Comparison of ENCODE assay signal across 1 cellular context in the genomic region with DNA sequence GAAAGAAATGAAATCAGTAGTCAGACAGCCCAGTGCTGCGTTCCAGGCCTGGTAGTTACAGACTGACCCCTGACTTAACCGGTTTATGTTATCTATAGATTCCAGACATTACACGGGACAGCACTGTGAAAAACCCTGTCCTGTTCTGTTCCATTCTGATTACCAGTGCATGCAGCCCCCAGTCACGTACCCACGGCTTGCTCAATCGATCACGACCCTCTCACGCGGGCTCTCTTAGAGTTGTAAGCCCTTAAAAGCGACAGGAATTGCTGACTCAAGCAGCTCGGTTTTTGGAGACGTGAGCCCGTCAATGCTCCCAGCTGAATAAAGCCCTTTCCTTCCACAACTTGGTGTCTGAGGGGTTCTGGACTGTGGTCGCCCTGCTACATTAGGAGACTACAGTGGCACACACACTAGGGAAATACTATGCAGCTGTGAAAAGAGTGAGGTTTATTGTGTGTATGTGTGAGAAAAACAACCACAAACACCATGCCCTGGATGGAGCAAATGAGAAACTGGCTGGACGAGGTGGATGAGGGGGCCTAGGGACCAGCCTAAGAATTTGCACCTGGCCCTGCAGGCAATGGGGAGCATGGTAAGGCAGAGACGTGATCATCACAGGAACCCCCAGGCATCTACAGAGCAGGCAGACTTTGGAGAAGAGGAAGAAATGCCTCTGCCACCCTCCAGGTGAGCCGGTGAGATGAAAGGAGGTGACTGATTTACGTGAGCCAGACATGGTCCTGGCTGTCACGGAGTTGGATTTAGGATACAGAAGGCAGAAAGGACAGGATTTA.
TF ChIP-seq lines count a peak whose summit lies in the region.

No MANE protein-coding gene starts in this region.

TF ChIP-seq in K562, 482 proteins besides CTCF, POLR2A, EP300 and RAD21 (continues in another document):
- TF ChIP-seq POU5F1 (IDR thresholded peaks at IDR 0.05; ENCODE audit: borderline replicate concordance, low read depth, low read length, partially characterized antibody) (no peak), SOX6 (IDR thresholded peaks at IDR 0.05) (peak; percentile 91), ARID1B (IDR thresholded peaks at IDR 0.05) (peak; percentile 99), HNRNPL (IDR thresholded peaks at IDR 0.05; ENCODE audit: low read depth, low read length) (no peak), NCOA4 (IDR thresholded peaks at IDR 0.05; ENCODE audit: partially characterized antibody) (no peak), IFI16 (CRISPR knock-in tag; IDR thresholded peaks at IDR 0.05) (no peak), ZNF23 (CRISPR knock-in tag; IDR thresholded peaks at IDR 0.05) (no peak), ARNT (IDR thresholded peaks at IDR 0.05) (peak; percentile 99), NR2F6 (CRISPR knock-in tag; IDR thresholded peaks at IDR 0.05) (no peak), DACH1 (IDR thresholded peaks at IDR 0.05; ENCODE audit: partially characterized antibody) (no peak), FOXM1 (IDR thresholded peaks at IDR 0.05; ENCODE audit: low read depth) (peak; percentile 90), FOXM1 (CRISPR knock-in tag; IDR thresholded peaks at IDR 0.05; ENCODE audit: low read depth) (no peak), ERF (CRISPR knock-in tag; IDR thresholded peaks at IDR 0.05) (peak; percentile 28; the same call in 1 of the 2 replicates), ZBTB8A (IDR thresholded peaks at IDR 0.05; ENCODE audit: partially characterized antibody) (no peak), NBN (IDR thresholded peaks at IDR 0.05; ENCODE audit: low read depth) (peak; percentile 91), HDAC3 (IDR thresholded peaks at IDR 0.05; ENCODE audit: borderline replicate concordance, partially characterized antibody) (no peak), KHSRP (IDR thresholded peaks at IDR 0.05) (no peak), TCF3 (CRISPR knock-in tag; IDR thresholded peaks at IDR 0.05) (peak; percentile 98), FOXA1 (IDR thresholded peaks at IDR 0.05; ENCODE audit: borderline replicate concordance) (no peak), LEF1 (IDR thresholded peaks at IDR 0.05) (peak; percentile 89), HEY1 (CRISPR knock-in tag; IDR thresholded peaks at IDR 0.05; ENCODE audit: borderline replicate concordance) (no peak), PHB (CRISPR knock-in tag; IDR thresholded peaks at IDR 0.05) (no peak), MAFK (IDR thresholded peaks at IDR 0.05; ENCODE audit: low read length) (peak; percentile 76), HOXB6 (CRISPR knock-in tag; IDR thresholded peaks at IDR 0.05; ENCODE audit: borderline replicate concordance) (no peak), TCF7 (IDR thresholded peaks at IDR 0.05; ENCODE audit: borderline replicate concordance) (peak; percentile 59; the same call in 1 of the 2 replicates), KAT2B (IDR thresholded peaks at IDR 0.05; ENCODE audit: low read depth, low read length) (no peak), PHTF2 (CRISPR knock-in tag; IDR thresholded peaks at IDR 0.05) (no peak), TOE1 (IDR thresholded peaks at IDR 0.05; ENCODE audit: borderline replicate concordance) (peak; percentile 79), TOE1 (CRISPR knock-in tag; IDR thresholded peaks at IDR 0.05; ENCODE audit: borderline replicate concordance, low read depth) (no peak), TEAD1 (CRISPR knock-in tag; IDR thresholded peaks at IDR 0.05) (peak; percentile 65 to 87; a peak in 3 of 4 replicates), MXI1 (IDR thresholded peaks at IDR 0.05; ENCODE audit: low read depth, low read length) (no peak), NFRKB (IDR thresholded peaks at IDR 0.05; ENCODE audit: low read depth) (peak; percentile 84), SRSF1 (IDR thresholded peaks at IDR 0.05; ENCODE audit: low read depth, low read length) (no peak), ETV1 (tag; conservative IDR thresholded peaks at IDR 0.05; ENCODE audit: low read depth) (no peak)
- TF ChIP-seq, protein P1, sequence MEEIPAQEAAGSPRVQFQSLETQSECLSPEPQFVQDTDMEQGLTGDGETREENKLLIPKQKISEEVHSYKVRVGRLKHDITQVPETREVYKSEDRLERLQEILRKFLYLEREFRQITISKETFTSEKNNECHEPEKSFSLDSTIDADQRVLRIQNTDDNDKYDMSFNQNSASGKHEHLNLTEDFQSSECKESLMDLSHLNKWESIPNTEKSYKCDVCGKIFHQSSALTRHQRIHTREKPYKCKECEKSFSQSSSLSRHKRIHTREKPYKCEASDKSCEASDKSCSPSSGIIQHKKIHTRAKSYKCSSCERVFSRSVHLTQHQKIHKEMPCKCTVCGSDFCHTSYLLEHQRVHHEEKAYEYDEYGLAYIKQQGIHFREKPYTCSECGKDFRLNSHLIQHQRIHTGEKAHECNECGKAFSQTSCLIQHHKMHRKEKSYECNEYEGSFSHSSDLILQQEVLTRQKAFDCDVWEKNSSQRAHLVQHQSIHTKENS (CRISPR knock-in tag; IDR thresholded peaks at IDR 0.05): no peak
- TF ChIP-seq, protein P2, sequence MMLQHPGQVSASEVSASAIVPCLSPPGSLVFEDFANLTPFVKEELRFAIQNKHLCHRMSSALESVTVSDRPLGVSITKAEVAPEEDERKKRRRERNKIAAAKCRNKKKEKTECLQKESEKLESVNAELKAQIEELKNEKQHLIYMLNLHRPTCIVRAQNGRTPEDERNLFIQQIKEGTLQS (IDR thresholded peaks at IDR 0.05): peak; percentile 48
- TF ChIP-seq, protein P2 (CRISPR knock-in tag; conservative IDR thresholded peaks at IDR 0.05): no peak
- TF ChIP-seq, protein P3, sequence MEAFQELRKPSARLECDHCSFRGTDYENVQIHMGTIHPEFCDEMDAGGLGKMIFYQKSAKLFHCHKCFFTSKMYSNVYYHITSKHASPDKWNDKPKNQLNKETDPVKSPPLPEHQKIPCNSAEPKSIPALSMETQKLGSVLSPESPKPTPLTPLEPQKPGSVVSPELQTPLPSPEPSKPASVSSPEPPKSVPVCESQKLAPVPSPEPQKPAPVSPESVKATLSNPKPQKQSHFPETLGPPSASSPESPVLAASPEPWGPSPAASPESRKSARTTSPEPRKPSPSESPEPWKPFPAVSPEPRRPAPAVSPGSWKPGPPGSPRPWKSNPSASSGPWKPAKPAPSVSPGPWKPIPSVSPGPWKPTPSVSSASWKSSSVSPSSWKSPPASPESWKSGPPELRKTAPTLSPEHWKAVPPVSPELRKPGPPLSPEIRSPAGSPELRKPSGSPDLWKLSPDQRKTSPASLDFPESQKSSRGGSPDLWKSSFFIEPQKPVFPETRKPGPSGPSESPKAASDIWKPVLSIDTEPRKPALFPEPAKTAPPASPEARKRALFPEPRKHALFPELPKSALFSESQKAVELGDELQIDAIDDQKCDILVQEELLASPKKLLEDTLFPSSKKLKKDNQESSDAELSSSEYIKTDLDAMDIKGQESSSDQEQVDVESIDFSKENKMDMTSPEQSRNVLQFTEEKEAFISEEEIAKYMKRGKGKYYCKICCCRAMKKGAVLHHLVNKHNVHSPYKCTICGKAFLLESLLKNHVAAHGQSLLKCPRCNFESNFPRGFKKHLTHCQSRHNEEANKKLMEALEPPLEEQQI (IDR thresholded peaks at IDR 0.05): no peak
- TF ChIP-seq, protein P4, sequence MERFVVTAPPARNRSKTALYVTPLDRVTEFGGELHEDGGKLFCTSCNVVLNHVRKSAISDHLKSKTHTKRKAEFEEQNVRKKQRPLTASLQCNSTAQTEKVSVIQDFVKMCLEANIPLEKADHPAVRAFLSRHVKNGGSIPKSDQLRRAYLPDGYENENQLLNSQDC (CRISPR knock-in tag; IDR thresholded peaks at IDR 0.05): no peak
- TF ChIP-seq, protein P5, sequence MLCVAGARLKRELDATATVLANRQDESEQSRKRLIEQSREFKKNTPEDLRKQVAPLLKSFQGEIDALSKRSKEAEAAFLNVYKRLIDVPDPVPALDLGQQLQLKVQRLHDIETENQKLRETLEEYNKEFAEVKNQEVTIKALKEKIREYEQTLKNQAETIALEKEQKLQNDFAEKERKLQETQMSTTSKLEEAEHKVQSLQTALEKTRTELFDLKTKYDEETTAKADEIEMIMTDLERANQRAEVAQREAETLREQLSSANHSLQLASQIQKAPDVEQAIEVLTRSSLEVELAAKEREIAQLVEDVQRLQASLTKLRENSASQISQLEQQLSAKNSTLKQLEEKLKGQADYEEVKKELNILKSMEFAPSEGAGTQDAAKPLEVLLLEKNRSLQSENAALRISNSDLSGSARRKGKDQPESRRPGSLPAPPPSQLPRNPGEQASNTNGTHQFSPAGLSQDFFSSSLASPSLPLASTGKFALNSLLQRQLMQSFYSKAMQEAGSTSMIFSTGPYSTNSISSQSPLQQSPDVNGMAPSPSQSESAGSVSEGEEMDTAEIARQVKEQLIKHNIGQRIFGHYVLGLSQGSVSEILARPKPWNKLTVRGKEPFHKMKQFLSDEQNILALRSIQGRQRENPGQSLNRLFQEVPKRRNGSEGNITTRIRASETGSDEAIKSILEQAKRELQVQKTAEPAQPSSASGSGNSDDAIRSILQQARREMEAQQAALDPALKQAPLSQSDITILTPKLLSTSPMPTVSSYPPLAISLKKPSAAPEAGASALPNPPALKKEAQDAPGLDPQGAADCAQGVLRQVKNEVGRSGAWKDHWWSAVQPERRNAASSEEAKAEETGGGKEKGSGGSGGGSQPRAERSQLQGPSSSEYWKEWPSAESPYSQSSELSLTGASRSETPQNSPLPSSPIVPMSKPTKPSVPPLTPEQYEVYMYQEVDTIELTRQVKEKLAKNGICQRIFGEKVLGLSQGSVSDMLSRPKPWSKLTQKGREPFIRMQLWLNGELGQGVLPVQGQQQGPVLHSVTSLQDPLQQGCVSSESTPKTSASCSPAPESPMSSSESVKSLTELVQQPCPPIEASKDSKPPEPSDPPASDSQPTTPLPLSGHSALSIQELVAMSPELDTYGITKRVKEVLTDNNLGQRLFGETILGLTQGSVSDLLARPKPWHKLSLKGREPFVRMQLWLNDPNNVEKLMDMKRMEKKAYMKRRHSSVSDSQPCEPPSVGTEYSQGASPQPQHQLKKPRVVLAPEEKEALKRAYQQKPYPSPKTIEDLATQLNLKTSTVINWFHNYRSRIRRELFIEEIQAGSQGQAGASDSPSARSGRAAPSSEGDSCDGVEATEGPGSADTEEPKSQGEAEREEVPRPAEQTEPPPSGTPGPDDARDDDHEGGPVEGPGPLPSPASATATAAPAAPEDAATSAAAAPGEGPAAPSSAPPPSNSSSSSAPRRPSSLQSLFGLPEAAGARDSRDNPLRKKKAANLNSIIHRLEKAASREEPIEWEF (CRISPR knock-in tag; IDR thresholded peaks at IDR 0.05): peak; percentile 93
- TF ChIP-seq, protein P6, sequence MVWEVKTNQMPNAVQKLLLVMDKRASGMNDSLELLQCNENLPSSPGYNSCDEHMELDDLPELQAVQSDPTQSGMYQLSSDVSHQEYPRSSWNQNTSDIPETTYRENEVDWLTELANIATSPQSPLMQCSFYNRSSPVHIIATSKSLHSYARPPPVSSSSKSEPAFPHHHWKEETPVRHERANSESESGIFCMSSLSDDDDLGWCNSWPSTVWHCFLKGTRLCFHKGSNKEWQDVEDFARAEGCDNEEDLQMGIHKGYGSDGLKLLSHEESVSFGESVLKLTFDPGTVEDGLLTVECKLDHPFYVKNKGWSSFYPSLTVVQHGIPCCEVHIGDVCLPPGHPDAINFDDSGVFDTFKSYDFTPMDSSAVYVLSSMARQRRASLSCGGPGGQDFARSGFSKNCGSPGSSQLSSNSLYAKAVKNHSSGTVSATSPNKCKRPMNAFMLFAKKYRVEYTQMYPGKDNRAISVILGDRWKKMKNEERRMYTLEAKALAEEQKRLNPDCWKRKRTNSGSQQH (CRISPR knock-in tag; IDR thresholded peaks at IDR 0.05): no peak
- TF ChIP-seq, protein P7, sequence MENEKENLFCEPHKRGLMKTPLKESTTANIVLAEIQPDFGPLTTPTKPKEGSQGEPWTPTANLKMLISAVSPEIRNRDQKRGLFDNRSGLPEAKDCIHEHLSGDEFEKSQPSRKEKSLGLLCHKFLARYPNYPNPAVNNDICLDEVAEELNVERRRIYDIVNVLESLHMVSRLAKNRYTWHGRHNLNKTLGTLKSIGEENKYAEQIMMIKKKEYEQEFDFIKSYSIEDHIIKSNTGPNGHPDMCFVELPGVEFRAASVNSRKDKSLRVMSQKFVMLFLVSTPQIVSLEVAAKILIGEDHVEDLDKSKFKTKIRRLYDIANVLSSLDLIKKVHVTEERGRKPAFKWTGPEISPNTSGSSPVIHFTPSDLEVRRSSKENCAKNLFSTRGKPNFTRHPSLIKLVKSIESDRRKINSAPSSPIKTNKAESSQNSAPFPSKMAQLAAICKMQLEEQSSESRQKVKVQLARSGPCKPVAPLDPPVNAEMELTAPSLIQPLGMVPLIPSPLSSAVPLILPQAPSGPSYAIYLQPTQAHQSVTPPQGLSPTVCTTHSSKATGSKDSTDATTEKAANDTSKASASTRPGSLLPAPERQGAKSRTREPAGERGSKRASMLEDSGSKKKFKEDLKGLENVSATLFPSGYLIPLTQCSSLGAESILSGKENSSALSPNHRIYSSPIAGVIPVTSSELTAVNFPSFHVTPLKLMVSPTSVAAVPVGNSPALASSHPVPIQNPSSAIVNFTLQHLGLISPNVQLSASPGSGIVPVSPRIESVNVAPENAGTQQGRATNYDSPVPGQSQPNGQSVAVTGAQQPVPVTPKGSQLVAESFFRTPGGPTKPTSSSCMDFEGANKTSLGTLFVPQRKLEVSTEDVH (IDR thresholded peaks at IDR 0.05; ENCODE audit: low read depth, partially characterized antibody): peak; percentile 39
- TF ChIP-seq, protein P8, sequence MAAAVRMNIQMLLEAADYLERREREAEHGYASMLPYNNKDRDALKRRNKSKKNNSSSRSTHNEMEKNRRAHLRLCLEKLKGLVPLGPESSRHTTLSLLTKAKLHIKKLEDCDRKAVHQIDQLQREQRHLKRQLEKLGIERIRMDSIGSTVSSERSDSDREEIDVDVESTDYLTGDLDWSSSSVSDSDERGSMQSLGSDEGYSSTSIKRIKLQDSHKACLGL (CRISPR knock-in tag; IDR thresholded peaks at IDR 0.05; ENCODE audit: borderline replicate concordance, poor library complexity, severe bottlenecking): no peak
- TF ChIP-seq, protein P9, sequence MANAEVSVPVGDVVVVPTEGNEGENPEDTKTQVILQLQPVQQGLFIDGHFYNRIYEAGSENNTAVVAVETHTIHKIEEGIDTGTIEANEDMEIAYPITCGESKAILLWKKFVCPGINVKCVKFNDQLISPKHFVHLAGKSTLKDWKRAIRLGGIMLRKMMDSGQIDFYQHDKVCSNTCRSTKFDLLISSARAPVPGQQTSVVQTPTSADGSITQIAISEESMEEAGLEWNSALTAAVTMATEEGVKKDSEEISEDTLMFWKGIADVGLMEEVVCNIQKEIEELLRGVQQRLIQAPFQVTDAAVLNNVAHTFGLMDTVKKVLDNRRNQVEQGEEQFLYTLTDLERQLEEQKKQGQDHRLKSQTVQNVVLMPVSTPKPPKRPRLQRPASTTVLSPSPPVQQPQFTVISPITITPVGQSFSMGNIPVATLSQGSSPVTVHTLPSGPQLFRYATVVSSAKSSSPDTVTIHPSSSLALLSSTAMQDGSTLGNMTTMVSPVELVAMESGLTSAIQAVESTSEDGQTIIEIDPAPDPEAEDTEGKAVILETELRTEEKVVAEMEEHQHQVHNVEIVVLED (CRISPR knock-in tag; IDR thresholded peaks at IDR 0.05): no peak
